Comparison of ENCODE assay signal across 1 cellular context in the genomic region with DNA sequence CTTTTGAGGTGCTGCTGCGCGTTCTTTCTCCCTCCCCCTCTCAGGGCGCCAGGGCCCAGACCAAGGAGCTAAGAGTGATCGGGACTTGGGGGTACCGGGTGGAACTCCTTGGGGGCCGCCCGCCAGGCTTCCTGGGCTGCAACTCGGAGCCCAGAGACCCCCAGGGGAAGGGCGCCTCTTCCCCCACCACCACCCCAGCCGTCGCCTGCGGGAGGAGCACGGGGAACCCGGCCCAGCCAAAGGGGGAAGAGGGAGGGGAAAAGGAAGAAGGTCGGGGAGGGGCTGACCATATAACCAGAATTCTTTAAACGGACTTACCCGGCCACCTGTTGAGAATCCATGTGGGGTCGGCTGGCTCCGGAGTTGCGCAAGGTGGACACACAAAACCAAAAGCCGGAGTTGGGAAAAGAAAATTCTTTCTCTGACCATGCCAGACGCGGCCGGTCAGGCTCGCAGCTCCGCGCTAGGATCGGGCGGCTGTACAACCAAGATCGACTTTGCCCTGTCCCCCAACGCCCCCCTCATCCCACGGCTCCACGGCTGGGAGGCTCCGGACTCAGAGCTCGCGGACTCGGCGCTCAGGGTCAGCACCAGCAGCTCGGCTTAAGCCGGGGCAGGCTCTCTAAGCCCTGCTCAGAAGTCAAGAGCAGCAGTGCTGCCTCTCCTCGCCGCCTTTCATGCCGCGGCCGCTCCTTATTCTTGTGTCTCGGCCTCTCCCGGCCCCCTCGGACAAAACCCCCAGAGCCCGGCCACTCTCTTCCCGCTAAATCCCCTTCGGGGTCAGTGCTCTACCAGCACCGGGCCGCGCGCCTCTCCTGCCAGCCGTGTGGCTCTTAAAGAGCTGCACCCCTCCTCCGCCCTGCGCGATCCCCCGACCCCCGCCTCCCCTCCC.
TF ChIP-seq lines count a peak whose summit lies in the region.

No MANE protein-coding gene starts in this region.

TF ChIP-seq in HepG2, 621 proteins besides CTCF, POLR2A, EP300 and RAD21 (continued from another document and continues in another):
- TF ChIP-seq ESRRA (CRISPR knock-in tag; IDR thresholded peaks at IDR 0.05; ENCODE audit: low read depth), result no peak
- TF ChIP-seq, protein P1, sequence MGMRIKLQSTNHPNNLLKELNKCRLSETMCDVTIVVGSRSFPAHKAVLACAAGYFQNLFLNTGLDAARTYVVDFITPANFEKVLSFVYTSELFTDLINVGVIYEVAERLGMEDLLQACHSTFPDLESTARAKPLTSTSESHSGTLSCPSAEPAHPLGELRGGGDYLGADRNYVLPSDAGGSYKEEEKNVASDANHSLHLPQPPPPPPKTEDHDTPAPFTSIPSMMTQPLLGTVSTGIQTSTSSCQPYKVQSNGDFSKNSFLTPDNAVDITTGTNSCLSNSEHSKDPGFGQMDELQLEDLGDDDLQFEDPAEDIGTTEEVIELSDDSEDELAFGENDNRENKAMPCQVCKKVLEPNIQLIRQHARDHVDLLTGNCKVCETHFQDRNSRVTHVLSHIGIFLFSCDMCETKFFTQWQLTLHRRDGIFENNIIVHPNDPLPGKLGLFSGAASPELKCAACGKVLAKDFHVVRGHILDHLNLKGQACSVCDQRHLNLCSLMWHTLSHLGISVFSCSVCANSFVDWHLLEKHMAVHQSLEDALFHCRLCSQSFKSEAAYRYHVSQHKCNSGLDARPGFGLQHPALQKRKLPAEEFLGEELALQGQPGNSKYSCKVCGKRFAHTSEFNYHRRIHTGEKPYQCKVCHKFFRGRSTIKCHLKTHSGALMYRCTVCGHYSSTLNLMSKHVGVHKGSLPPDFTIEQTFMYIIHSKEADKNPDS (CRISPR knock-in tag; IDR thresholded peaks at IDR 0.05), result no peak
- TF ChIP-seq, protein P2, sequence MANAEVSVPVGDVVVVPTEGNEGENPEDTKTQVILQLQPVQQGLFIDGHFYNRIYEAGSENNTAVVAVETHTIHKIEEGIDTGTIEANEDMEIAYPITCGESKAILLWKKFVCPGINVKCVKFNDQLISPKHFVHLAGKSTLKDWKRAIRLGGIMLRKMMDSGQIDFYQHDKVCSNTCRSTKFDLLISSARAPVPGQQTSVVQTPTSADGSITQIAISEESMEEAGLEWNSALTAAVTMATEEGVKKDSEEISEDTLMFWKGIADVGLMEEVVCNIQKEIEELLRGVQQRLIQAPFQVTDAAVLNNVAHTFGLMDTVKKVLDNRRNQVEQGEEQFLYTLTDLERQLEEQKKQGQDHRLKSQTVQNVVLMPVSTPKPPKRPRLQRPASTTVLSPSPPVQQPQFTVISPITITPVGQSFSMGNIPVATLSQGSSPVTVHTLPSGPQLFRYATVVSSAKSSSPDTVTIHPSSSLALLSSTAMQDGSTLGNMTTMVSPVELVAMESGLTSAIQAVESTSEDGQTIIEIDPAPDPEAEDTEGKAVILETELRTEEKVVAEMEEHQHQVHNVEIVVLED (CRISPR knock-in tag; IDR thresholded peaks at IDR 0.05; ENCODE audit: borderline replicate concordance), result no peak
- TF ChIP-seq, protein P3, sequence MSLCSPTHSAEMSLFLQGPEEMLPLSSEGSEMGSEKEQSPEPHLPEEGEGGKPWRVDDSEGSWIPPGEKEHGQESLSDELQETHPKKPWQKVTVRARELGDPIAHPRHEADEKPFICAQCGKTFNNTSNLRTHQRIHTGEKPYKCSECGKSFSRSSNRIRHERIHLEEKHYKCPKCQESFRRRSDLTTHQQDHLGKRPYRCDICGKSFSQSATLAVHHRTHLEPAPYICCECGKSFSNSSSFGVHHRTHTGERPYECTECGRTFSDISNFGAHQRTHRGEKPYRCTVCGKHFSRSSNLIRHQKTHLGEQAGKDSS (CRISPR knock-in tag; IDR thresholded peaks at IDR 0.05; ENCODE audit: borderline replicate concordance, low read depth), result 0 out of 2 replicates have a peak, but pooled peaks have one; percentile 25
- TF ChIP-seq, protein P4, sequence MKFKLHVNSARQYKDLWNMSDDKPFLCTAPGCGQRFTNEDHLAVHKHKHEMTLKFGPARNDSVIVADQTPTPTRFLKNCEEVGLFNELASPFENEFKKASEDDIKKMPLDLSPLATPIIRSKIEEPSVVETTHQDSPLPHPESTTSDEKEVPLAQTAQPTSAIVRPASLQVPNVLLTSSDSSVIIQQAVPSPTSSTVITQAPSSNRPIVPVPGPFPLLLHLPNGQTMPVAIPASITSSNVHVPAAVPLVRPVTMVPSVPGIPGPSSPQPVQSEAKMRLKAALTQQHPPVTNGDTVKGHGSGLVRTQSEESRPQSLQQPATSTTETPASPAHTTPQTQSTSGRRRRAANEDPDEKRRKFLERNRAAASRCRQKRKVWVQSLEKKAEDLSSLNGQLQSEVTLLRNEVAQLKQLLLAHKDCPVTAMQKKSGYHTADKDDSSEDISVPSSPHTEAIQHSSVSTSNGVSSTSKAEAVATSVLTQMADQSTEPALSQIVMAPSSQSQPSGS (CRISPR knock-in tag; IDR thresholded peaks at IDR 0.05), result no peak
- TF ChIP-seq, protein P5, sequence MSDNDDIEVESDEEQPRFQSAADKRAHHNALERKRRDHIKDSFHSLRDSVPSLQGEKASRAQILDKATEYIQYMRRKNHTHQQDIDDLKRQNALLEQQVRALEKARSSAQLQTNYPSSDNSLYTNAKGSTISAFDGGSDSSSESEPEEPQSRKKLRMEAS (IDR thresholded peaks at IDR 0.05), result no peak
- 0 out of 2 replicates have a peak, but pooled peaks have one; percentile 32 for TF ChIP-seq ZNF782 (CRISPR knock-in tag; IDR thresholded peaks at IDR 0.05; ENCODE audit: borderline replicate concordance)
- TF ChIP-seq DNMT1 (CRISPR knock-in tag; IDR thresholded peaks at IDR 0.05), result peak; percentile 69; the same call in 1 of the 2 replicates
- TF ChIP-seq, protein P6, sequence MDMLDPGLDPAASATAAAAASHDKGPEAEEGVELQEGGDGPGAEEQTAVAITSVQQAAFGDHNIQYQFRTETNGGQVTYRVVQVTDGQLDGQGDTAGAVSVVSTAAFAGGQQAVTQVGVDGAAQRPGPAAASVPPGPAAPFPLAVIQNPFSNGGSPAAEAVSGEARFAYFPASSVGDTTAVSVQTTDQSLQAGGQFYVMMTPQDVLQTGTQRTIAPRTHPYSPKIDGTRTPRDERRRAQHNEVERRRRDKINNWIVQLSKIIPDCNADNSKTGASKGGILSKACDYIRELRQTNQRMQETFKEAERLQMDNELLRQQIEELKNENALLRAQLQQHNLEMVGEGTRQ (IDR thresholded peaks at IDR 0.05; ENCODE audit: low read depth, low read length), result no peak
- TF ChIP-seq, protein P6 (CRISPR knock-in tag; IDR thresholded peaks at IDR 0.05; ENCODE audit: borderline replicate concordance), result no peak
- no peak for TF ChIP-seq ZNF552 (CRISPR knock-in tag; IDR thresholded peaks at IDR 0.05; ENCODE audit: borderline replicate concordance)
- TF ChIP-seq BCL6 (CRISPR knock-in tag; IDR thresholded peaks at IDR 0.05), result peak; percentile 57; the same call in 1 of the 2 replicates
- 0 out of 2 replicates have a peak, but pooled peaks have one; percentile 36 for TF ChIP-seq SALL1 (CRISPR knock-in tag; IDR thresholded peaks at IDR 0.05)
- TF ChIP-seq, protein P7, sequence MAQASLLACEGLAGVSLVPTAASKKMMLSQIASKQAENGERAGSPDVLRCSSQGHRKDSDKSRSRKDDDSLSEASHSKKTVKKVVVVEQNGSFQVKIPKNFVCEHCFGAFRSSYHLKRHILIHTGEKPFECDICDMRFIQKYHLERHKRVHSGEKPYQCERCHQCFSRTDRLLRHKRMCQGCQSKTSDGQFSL (CRISPR knock-in tag; IDR thresholded peaks at IDR 0.05), result no peak
- TF ChIP-seq NFKBIZ (CRISPR knock-in tag; IDR thresholded peaks at IDR 0.05), result no peak
- 0 out of 2 replicates have a peak, but pooled peaks have one; percentile 32 for TF ChIP-seq TSC22D2 (CRISPR knock-in tag; IDR thresholded peaks at IDR 0.05; ENCODE audit: borderline replicate concordance)
- TF ChIP-seq EED (CRISPR knock-in tag; IDR thresholded peaks at IDR 0.05), result no peak
- TF ChIP-seq MAZ (IDR thresholded peaks at IDR 0.05; ENCODE audit: borderline replicate concordance, low read depth, low read length), result no peak
- no peak for TF ChIP-seq MAZ (CRISPR knock-in tag; IDR thresholded peaks at IDR 0.05; ENCODE audit: low read depth)
- no peak for TF ChIP-seq RCOR2 (CRISPR knock-in tag; IDR thresholded peaks at IDR 0.05)
- TF ChIP-seq CREM (IDR thresholded peaks at IDR 0.05), result no peak
- TF ChIP-seq CREM (CRISPR knock-in tag; IDR thresholded peaks at IDR 0.05), result no peak
- no peak for TF ChIP-seq SOX6 (IDR thresholded peaks at IDR 0.05)
- TF ChIP-seq SOX6 (CRISPR knock-in tag; IDR thresholded peaks at IDR 0.05), result peak; percentile 28
- TF ChIP-seq TARDBP (CRISPR knock-in tag; IDR thresholded peaks at IDR 0.05), result no peak
- TF ChIP-seq, protein P8, sequence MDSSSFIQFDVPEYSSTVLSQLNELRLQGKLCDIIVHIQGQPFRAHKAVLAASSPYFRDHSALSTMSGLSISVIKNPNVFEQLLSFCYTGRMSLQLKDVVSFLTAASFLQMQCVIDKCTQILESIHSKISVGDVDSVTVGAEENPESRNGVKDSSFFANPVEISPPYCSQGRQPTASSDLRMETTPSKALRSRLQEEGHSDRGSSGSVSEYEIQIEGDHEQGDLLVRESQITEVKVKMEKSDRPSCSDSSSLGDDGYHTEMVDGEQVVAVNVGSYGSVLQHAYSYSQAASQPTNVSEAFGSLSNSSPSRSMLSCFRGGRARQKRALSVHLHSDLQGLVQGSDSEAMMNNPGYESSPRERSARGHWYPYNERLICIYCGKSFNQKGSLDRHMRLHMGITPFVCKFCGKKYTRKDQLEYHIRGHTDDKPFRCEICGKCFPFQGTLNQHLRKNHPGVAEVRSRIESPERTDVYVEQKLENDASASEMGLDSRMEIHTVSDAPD (CRISPR knock-in tag; IDR thresholded peaks at IDR 0.05), result no peak
- TF ChIP-seq, protein P9, sequence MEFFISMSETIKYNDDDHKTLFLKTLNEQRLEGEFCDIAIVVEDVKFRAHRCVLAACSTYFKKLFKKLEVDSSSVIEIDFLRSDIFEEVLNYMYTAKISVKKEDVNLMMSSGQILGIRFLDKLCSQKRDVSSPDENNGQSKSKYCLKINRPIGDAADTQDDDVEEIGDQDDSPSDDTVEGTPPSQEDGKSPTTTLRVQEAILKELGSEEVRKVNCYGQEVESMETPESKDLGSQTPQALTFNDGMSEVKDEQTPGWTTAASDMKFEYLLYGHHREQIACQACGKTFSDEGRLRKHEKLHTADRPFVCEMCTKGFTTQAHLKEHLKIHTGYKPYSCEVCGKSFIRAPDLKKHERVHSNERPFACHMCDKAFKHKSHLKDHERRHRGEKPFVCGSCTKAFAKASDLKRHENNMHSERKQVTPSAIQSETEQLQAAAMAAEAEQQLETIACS (CRISPR knock-in tag; IDR thresholded peaks at IDR 0.05), result no peak
- no peak for TF ChIP-seq ZNF543 (CRISPR knock-in tag; IDR thresholded peaks at IDR 0.05)
- TF ChIP-seq KMT2B (CRISPR knock-in tag; IDR thresholded peaks at IDR 0.05), result no peak
- TF ChIP-seq CHD4 (IDR thresholded peaks at IDR 0.05; ENCODE audit: borderline replicate concordance, low read length), result no peak
- TF ChIP-seq, protein P10, sequence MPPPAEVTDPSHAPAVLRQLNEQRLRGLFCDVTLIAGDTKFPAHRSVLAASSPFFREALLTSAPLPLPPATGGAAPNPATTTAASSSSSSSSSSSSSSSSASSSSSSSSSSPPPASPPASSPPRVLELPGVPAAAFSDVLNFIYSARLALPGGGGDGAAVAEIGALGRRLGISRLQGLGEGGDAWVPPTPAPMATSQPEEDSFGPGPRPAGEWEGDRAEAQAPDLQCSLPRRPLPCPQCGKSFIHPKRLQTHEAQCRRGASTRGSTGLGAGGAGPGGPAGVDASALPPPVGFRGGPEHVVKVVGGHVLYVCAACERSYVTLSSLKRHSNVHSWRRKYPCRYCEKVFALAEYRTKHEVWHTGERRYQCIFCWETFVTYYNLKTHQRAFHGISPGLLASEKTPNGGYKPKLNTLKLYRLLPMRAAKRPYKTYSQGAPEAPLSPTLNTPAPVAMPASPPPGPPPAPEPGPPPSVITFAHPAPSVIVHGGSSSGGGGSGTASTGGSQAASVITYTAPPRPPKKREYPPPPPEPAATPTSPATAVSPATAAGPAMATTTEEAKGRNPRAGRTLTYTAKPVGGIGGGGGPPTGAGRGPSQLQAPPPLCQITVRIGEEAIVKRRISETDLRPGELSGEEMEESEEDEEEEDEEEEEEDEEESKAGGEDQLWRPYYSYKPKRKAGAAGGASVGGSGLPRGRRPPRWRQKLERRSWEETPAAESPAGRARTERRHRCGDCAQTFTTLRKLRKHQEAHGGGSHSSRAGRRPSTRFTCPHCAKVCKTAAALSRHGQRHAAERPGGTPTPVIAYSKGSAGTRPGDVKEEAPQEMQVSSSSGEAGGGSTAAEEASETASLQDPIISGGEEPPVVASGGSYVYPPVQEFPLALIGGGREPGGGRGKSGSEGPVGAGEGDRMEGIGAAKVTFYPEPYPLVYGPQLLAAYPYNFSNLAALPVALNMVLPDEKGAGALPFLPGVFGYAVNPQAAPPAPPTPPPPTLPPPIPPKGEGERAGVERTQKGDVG (CRISPR knock-in tag; IDR thresholded peaks at IDR 0.05; ENCODE audit: borderline replicate concordance), result no peak
- TF ChIP-seq, protein P11, sequence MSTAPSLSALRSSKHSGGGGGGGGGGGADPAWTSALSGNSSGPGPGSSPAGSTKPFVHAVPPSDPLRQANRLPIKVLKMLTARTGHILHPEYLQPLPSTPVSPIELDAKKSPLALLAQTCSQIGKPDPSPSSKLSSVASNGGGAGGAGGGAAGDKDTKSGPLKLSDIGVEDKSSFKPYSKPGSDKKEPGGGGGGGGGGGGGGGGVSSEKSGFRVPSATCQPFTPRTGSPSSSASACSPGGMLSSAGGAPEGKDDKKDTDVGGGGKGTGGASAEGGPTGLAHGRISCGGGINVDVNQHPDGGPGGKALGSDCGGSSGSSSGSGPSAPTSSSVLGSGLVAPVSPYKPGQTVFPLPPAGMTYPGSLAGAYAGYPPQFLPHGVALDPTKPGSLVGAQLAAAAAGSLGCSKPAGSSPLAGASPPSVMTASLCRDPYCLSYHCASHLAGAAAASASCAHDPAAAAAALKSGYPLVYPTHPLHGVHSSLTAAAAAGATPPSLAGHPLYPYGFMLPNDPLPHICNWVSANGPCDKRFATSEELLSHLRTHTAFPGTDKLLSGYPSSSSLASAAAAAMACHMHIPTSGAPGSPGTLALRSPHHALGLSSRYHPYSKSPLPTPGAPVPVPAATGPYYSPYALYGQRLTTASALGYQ (CRISPR knock-in tag; IDR thresholded peaks at IDR 0.05), result no peak
- TF ChIP-seq PHB2 (IDR thresholded peaks at IDR 0.05; ENCODE audit: partially characterized antibody), result no peak
- TF ChIP-seq EHMT2 (IDR thresholded peaks at IDR 0.05; ENCODE audit: borderline replicate concordance, low read depth, low read length), result no peak
- TF ChIP-seq, protein P12, sequence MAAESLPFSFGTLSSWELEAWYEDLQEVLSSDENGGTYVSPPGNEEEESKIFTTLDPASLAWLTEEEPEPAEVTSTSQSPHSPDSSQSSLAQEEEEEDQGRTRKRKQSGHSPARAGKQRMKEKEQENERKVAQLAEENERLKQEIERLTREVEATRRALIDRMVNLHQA (CRISPR knock-in tag; IDR thresholded peaks at IDR 0.05), result no peak
- 0 out of 2 replicates have a peak, but pooled peaks have one; percentile 35 for TF ChIP-seq YEATS4 (CRISPR knock-in tag; IDR thresholded peaks at IDR 0.05; ENCODE audit: borderline replicate concordance)
